Comparison of ENCODE assay signal across 20 cellular contexts in genomic region chr1:17021896-17022295, GRCh38.
"Had no signal": no experiment of that assay in that cellular context is flagged by ENCODE, and none has a peak within 500 bp of the region (broad histone marks: within the 10 kb centered on the region; RNA-seq: fewer than 3 reads in every experiment).

No MANE protein-coding gene starts in this region.

- H3K27me3 ChIP-seq: cardiac muscle cell, right atrium auricular region, SJSA1, stomach had no signal

- H3K4me1 ChIP-seq: prostate gland, right atrium auricular region, SJSA1, stomach had no signal

- H3K9me3 ChIP-seq: prostate gland, right atrium auricular region, SJSA1, stomach, thoracic aorta had no signal

- DNase-seq: activated CD4-positive, alpha-beta T cell treated with anti-CD3 and anti-CD28 coated beads for 1 hour; activated CD8-positive, alpha-beta memory T cell treated with anti-CD3 and anti-CD28 coated beads, Interleukin-2, amount 50 U/mL, for 4 hours; activated gamma-delta T cell; activated T-cell treated with anti-CD3 and anti-CD28 coated beads, Interleukin-2, amount 50 U/mL, for 72 hours; erythroblast; foreskin melanocyte; kidney; midbrain; small intestine; stimulated activated CD4-positive, alpha-beta T cell treated with anti-CD3 and anti-CD28 coated beads, Interleukin-4, amount 100 ng/mL, for 24 hours; stomach; T-helper 2 cell had no signal

- H3K4me3 ChIP-seq: cardiac muscle cell, prostate gland, right atrium auricular region, SJSA1, stomach, thoracic aorta had no signal

- H3K27ac ChIP-seq: cardiac muscle cell, prostate gland, right atrium auricular region, SJSA1, stomach, thoracic aorta, VCaP had no signal

- ATAC-seq: activated T-cell treated with anti-CD3 and anti-CD28 coated beads, Interleukin-2, amount 50 U/mL, for 72 hours; left lobe of liver; stimulated activated effector memory CD8-positive, alpha-beta T cell treated with anti-CD3 and anti-CD28 coated beads, Interleukin-12 subunit alpha, Interleukin-12 subunit beta, amount 100 ng/mL, for 72 hours had no signal
